In the genomic region with DNA sequence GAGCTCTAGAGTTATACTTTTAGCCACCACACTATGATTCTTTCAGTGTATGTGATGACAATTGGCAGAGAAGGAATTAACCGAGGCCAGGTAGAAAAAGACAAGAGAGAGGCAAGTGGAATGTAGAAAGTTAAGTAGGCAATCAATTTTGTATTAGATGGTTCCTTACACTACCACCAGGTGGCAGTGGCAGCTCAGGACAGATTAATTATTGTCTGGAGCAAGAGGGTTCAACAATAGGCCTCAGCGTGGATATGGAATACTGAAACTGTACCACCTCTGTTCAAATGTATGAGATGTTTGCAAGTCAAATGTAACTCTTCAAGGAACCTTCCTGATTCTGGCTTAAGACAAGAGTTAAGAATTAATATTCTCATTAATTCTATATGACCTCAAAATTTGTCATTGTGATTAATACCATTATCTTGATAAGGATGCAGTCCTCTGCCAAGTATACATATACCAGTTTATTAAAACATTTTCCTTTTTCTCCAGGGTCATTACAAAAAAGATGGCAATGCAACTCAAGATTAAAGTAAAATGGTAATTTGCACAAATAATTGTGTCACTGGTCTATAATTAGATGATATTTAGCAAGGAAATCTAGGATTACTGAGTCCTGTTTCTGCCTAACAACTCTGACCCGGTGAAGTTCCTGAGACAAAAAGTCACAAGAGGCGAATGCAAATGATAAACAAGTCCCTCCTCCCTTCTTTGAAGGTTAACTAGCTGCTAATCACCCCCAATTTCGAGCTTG, we compare ENCODE assay signal across 8 cellular contexts.
DNase-seq lines count a peak whose midpoint lies in the region; ATAC-seq, FAIRE-seq and TF ChIP-seq lines count a peak whose summit lies in the region.

No MANE protein-coding gene starts in this region.

- no peaks in the 10 kb centered on the region for H3K79me2 ChIP-seq in fibroblast of lung (ENCODE audit: control insufficient read depth, insufficient read depth, low read length)
- H3K79me2 ChIP-seq in osteoblast (ENCODE audit: insufficient read depth, low read length) = no peaks in the 10 kb centered on the region

- DNase-seq in activated CD4-positive, alpha-beta T cell treated with anti-CD3 and anti-CD28 coated beads for 48 hours = peak; percentile 26
- DNase-seq in activated CD4-positive, alpha-beta T cell treated with anti-CD3 and anti-CD28 coated beads, Interleukin-2, amount 50 U/mL, for 1 hour = no peak
- DNase-seq in HTR-8/SVneo (ENCODE audit: insufficient read length, low spot score) (peak; percentile 43), SK-N-DZ (ENCODE audit: low spot score) (peak; percentile 69), fibroblast of lung (ENCODE audit: low read depth in 2 of 2) (peak; percentile 22 to 59), osteoblast (ENCODE audit: insufficient read length, low spot score, missing footprints) (peak; percentile 9)

- no peaks in the 10 kb centered on the region for H3K4me1 ChIP-seq in fibroblast of lung (ENCODE audit: control insufficient read depth, extremely low read depth, insufficient read depth, low read length)
- H3K4me1 ChIP-seq in osteoblast (ENCODE audit: insufficient read depth, low read length) = no peaks in the 10 kb centered on the region

- H3K4me2 ChIP-seq in fibroblast of lung (ENCODE audit: extremely low read depth, insufficient read depth, low read length) (no peak overlapping the region), osteoblast (ENCODE audit: insufficient read depth, low read length) (no peak overlapping the region)

- ATAC-seq in GM21515 (IDR thresholded peaks at IDR 0.05; ENCODE audit: unreplicated experiment) (peak; percentile 89), GM18520 (IDR thresholded peaks at IDR 0.05; ENCODE audit: unreplicated experiment) (no peak)

- H3K4me3 ChIP-seq in fibroblast of lung (replicated peaks in 1 of 4; ENCODE audit: control extremely low read depth in 1 of 4, insufficient read depth in 1 of 4, low read depth in 3 of 4, low read length in 4 of 4) = no peak overlapping the region
- no peak overlapping the region for H3K4me3 ChIP-seq in osteoblast (ENCODE audit: insufficient read depth, low read length)

- peak; percentile 81 to 83 for TF ChIP-seq CTCF in fibroblast of lung (conservative IDR thresholded peaks at IDR 0.05 in 1 of 2, IDR thresholded peaks at IDR 0.05 in 1 of 2; ENCODE audit: low read depth in 1 of 2, low read length in 2 of 2)
- peak; percentile 75 for TF ChIP-seq CTCF in osteoblast (IDR thresholded peaks at IDR 0.05; ENCODE audit: extremely low read depth, low read depth, low read length)

- H4K20me1 ChIP-seq in fibroblast of lung (ENCODE audit: control insufficient read depth, extremely low read depth, insufficient read depth, low read length) (no peaks in the 10 kb centered on the region), osteoblast (ENCODE audit: insufficient read depth, low read length) (no peaks in the 10 kb centered on the region)

- H2AFZ ChIP-seq in fibroblast of lung (ENCODE audit: low read length) (no peak overlapping the region), osteoblast (ENCODE audit: low read length) (no peak overlapping the region)

- H3K9ac ChIP-seq in fibroblast of lung (ENCODE audit: insufficient read depth, low read length) = no peak overlapping the region

- no peaks in the 10 kb centered on the region for H3K9me3 ChIP-seq in fibroblast of lung (ENCODE audit: control insufficient read depth, insufficient read depth, low read depth, low read length)
- H3K9me3 ChIP-seq in osteoblast (ENCODE audit: low read depth, low read length) = no peaks in the 10 kb centered on the region

- H3K27ac ChIP-seq in fibroblast of lung (ENCODE audit: insufficient read depth, low read length) (no peak overlapping the region), osteoblast (ENCODE audit: low read depth, low read length) (no peak overlapping the region)

- peak; percentile 4 for FAIRE-seq in HTR-8/SVneo (lab: Jason Lieb, UNC)

- H3K36me3 ChIP-seq in fibroblast of lung (ENCODE audit: control insufficient read depth, insufficient read depth, low read length) = no peaks in the 10 kb centered on the region
- no peaks in the 10 kb centered on the region for H3K36me3 ChIP-seq in osteoblast (ENCODE audit: insufficient read depth, low read length)

- no peaks in the 10 kb centered on the region for H3K27me3 ChIP-seq in fibroblast of lung (ENCODE audit: control insufficient read depth, insufficient read depth, low read length)
- H3K27me3 ChIP-seq in osteoblast (ENCODE audit: insufficient read depth, low read length) = no peaks in the 10 kb centered on the region
